18 cellular contexts compared by ENCODE assay signal in the genomic region with DNA sequence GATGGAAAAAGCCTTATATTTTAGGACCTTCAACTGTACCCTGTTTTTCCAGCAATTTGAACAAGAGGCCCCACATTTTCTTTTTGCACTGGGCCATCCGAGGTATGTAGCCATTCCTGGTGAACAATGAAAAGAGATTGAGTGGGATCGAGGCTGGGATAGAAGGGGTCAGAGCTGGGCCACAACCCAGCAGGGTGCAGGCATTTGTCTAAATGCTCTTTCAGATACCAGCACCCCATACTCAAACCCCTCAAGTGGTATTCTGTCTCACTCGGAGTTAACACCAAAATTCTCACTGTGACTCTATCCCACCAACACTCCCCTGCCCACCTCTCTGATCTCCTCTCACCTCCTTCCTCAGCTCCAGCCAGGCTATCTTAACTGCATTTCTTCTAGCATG.
"Had no signal": no experiment of that assay in that cellular context is flagged by ENCODE, and none has a peak within 500 bp of the region (broad histone marks: within the 10 kb centered on the region; RNA-seq: fewer than 3 reads in every experiment).

No MANE protein-coding gene starts in this region.

- H3K4me1 ChIP-seq: prostate gland, uterus had no signal

- H3K27ac ChIP-seq: epithelial cell of prostate, prostate gland, thoracic aorta, uterus had no signal

- H3K36me3 ChIP-seq: heart right ventricle, prostate gland, thoracic aorta, uterus had no signal

- H3K4me3 ChIP-seq: heart right ventricle, lung, mucosa of descending colon, prostate gland, thoracic aorta, uterus had no signal

- H3K27me3 ChIP-seq: heart right ventricle, uterus had no signal

- ATAC-seq: left cardiac atrium; naive thymus-derived CD4-positive, alpha-beta T cell; sciatic nerve had no signal

- DNase-seq: activated CD4-positive, alpha-beta T cell treated with anti-CD3 and anti-CD28 coated beads, Interleukin-2, amount 10 ng/mL, durations not matched to agents 7 days and 5 days; activated CD4-positive, CD25-positive, alpha-beta regulatory T cell; activated CD8-positive, alpha-beta memory T cell treated with anti-CD3 and anti-CD28 coated beads for 24 hours; activated naive CD8-positive, alpha-beta T cell treated with anti-CD3 and anti-CD28 coated beads for 36 hours; cortex of kidney; effector memory CD4-positive, alpha-beta T cell; heart right ventricle; left cardiac atrium; mucosa of descending colon; naive thymus-derived CD4-positive, alpha-beta T cell; occipital lobe; T-helper 2 cell; uterus had no signal

- H3K9me3 ChIP-seq: mucosa of descending colon, prostate gland, thoracic aorta, uterus had no signal
